ENCODE assay signal across 8 cellular contexts in genomic region chr2:32008811-32009478, GRCh38. TPM values are rescaled to one million over a fixed set of nuclear protein-coding genes. Genes with fewer than 3 reads are reported as not detected.
DNase-seq lines count a peak whose midpoint lies in the region; ATAC-seq and TF ChIP-seq lines count a peak whose summit lies in the region.

No MANE protein-coding gene starts in this region.

- H3K27me3 Mint-ChIP-seq in WTC11 (ENCODE audit: low read depth): no peaks in the 10 kb centered on the region
- no peaks in the 10 kb centered on the region for H3K27me3 Mint-ChIP-seq in progenitor cell of endocrine pancreas

- peaks cover 40% of the 10 kb centered on the region for H3K4me1 Mint-ChIP-seq in WTC11
- H3K4me1 Mint-ChIP-seq in progenitor cell of endocrine pancreas (ENCODE audit: low read depth): peaks cover 32% of the 10 kb centered on the region

- H3K27ac Mint-ChIP-seq in WTC11: peak overlapping the region; percentile 13; the same call in 1 of the 2 replicates
- H3K27ac Mint-ChIP-seq in progenitor cell of endocrine pancreas: peak overlapping the region; percentile 97

- H3K36me3 Mint-ChIP-seq in WTC11 (peaks cover under 1% of the 10 kb centered on the region; the same call in 1 of the 2 replicates), progenitor cell of endocrine pancreas (ENCODE audit: insufficient read depth) (peaks cover 2% of the 10 kb centered on the region)

- POLR2A ChIA-PET in HEK293T (lab: Yijun Ruan, JAX) (interaction anchor here (0.9 to 2.8 kb wide), 3 partner anchors 31 to 157 kb away, joined by 3 to 16 read pairs (median 9); partner anchors contain the start of genes DPY30, SLC30A6 and SPAST), WTC11 (lab: Charles Lee) (interaction anchor here (1.1 to 1.5 kb wide), 3 partner anchors 31 to 122 kb away, joined by 3 to 4 read pairs (median 3); partner anchors contain the start of genes DPY30 and SPAST)

- no peaks in the 10 kb centered on the region for H3K9me3 Mint-ChIP-seq in WTC11
- H3K9me3 Mint-ChIP-seq in progenitor cell of endocrine pancreas (ENCODE audit: low read depth): no peaks in the 10 kb centered on the region

- ATAC-seq in WTC11: no peak
- no peak for ATAC-seq in GM19395 (IDR thresholded peaks at IDR 0.05; ENCODE audit: unreplicated experiment)

- DNase-seq in COLO668 (lab: John Stamatoyannopoulos, UW; ENCODE audit: unreplicated experiment) (peak; percentile 44), HEK293T (ENCODE audit: extremely low spot score) (peak; percentile 10), WTC11 (ENCODE audit: low spot score) (no peak), fibroblast of pulmonary artery (ENCODE audit: low read depth) (peak; percentile 18), progenitor cell of endocrine pancreas (ENCODE audit: low spot score, unreplicated experiment) (no peak), middle frontal gyrus (ENCODE audit: extremely low spot score, low spot score) (no peak), ecto neural progenitor cell (ENCODE audit: low spot score) (no peak)

- CTCF ChIA-PET in HEK293T (lab: Yijun Ruan, JAX) (no interaction called here), WTC11 (lab: Charles Lee) (interaction anchor here (1.1 kb wide), 1 partner anchor 31 kb away, joined by 3 read pairs; the partner anchor contains the start of gene DPY30)

- TF ChIP-seq CTCF in WTC11 (IDR thresholded peaks at IDR 0.05): no peak
- TF ChIP-seq CTCF in fibroblast of pulmonary artery (IDR thresholded peaks at IDR 0.05; ENCODE audit: low read length, missing control alignments): no peak
- no peak for TF ChIP-seq CTCF in progenitor cell of endocrine pancreas (IDR thresholded peaks at IDR 0.05; ENCODE audit: unreplicated experiment)

- H3K4me3 Mint-ChIP-seq in WTC11 (peak overlapping the region; percentile 89), progenitor cell of endocrine pancreas (ENCODE audit: low read depth) (peak overlapping the region; percentile 95)

- peak overlapping the region; percentile 85 for H3K4me3 ChIP-seq in fibroblast of pulmonary artery (replicated peaks; ENCODE audit: low read depth, low read length)

TF ChIP-seq in HEK293T, 16 proteins besides CTCF, POLR2A, EP300 and RAD21:
- TF ChIP-seq FOXM1 (IDR thresholded peaks at IDR 0.05; ENCODE audit: borderline replicate concordance): no peak
- TF ChIP-seq NFRKB (IDR thresholded peaks at IDR 0.05): no peak
- TF ChIP-seq, protein P1, sequence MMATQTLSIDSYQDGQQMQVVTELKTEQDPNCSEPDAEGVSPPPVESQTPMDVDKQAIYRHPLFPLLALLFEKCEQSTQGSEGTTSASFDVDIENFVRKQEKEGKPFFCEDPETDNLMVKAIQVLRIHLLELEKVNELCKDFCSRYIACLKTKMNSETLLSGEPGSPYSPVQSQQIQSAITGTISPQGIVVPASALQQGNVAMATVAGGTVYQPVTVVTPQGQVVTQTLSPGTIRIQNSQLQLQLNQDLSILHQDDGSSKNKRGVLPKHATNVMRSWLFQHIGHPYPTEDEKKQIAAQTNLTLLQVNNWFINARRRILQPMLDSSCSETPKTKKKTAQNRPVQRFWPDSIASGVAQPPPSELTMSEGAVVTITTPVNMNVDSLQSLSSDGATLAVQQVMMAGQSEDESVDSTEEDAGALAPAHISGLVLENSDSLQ (IDR thresholded peaks at IDR 0.05): peak; percentile 36; the same call in 1 of the 2 replicates
- no peak for TF ChIP-seq FOXA1 (IDR thresholded peaks at IDR 0.05)
- no peak for TF ChIP-seq ARNT (IDR thresholded peaks at IDR 0.05)
- TF ChIP-seq ELF4 (IDR thresholded peaks at IDR 0.05): no peak
TF ChIP-seq in HEK293T: peak in this region for 1.

TF ChIP-seq in WTC11, 78 proteins besides CTCF, POLR2A, EP300 and RAD21 (continues in another document):
- TF ChIP-seq ZBTB43 (CRISPR knock-in tag; IDR thresholded peaks at IDR 0.05) (no peak), NFE2L1 (CRISPR knock-in tag; IDR thresholded peaks at IDR 0.05) (no peak), ATF6 (CRISPR knock-in tag; IDR thresholded peaks at IDR 0.05) (no peak), MLX (CRISPR knock-in tag; IDR thresholded peaks at IDR 0.05) (no peak), RORB (CRISPR knock-in tag; IDR thresholded peaks at IDR 0.05) (no peak), E2F4 (CRISPR knock-in tag; IDR thresholded peaks at IDR 0.05; ENCODE audit: borderline replicate concordance, low read depth) (no peak), JUN (CRISPR knock-in tag; IDR thresholded peaks at IDR 0.05) (no peak), MYBL2 (CRISPR knock-in tag; IDR thresholded peaks at IDR 0.05) (no peak), NFYB (CRISPR knock-in tag; conservative IDR thresholded peaks at IDR 0.05; ENCODE audit: low read depth) (no peak), JAZF1 (CRISPR knock-in tag; IDR thresholded peaks at IDR 0.05) (no peak)
- TF ChIP-seq, protein P2, sequence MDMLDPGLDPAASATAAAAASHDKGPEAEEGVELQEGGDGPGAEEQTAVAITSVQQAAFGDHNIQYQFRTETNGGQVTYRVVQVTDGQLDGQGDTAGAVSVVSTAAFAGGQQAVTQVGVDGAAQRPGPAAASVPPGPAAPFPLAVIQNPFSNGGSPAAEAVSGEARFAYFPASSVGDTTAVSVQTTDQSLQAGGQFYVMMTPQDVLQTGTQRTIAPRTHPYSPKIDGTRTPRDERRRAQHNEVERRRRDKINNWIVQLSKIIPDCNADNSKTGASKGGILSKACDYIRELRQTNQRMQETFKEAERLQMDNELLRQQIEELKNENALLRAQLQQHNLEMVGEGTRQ (CRISPR knock-in tag; IDR thresholded peaks at IDR 0.05): no peak

RNA-seq across cellular contexts. Expression of gene MEMO1, which starts 1.9 kb away (rescaled TPM):
- total RNA-seq in WTC11 (2021) (43.1 to 45.5 TPM (median 44.4 TPM) in 3 replicates), progenitor cell of endocrine pancreas (52.3 and 55.6 TPM in 2 replicates)

RNA-seq across cellular contexts. Expression of gene DPY30, which starts 30.7 kb away (rescaled TPM):
- 116 to 136 TPM (median 135 TPM) in 3 replicates for total RNA-seq in WTC11 (2021)
- total RNA-seq in progenitor cell of endocrine pancreas: 99.2 and 101 TPM in 2 replicates

RNA-seq across cellular contexts. Expression of gene SPAST, which starts 54.4 kb away (rescaled TPM):
- total RNA-seq in WTC11 (2021): 25.9 to 28.4 TPM (median 26.8 TPM) in 3 replicates
- 36.0 and 36.8 TPM in 2 replicates for total RNA-seq in progenitor cell of endocrine pancreas

Comparison
In these comparisons a context has a peak if more than half of its experiments do, and no peak if none do; other contexts are left out.
1. DNase-seq: peak in COLO668 (single experiment), HEK293T (single experiment) and fibroblast of pulmonary artery (single experiment); none in WTC11 (single experiment), progenitor cell of endocrine pancreas (single experiment), middle frontal gyrus (single experiment) and ecto neural progenitor cell (single experiment).